8 cellular contexts compared by ENCODE assay signal in genomic region chr5:1792842-1793266, GRCh38. TPM values are rescaled to one million over a fixed set of nuclear protein-coding genes. Genes with fewer than 3 reads are reported as not detected.
DNase-seq lines count a peak whose midpoint lies in the region; ATAC-seq lines count a peak whose summit lies in the region.

No MANE protein-coding gene starts in this region.

- peak; percentile 95 for ATAC-seq in GM18909 (IDR thresholded peaks at IDR 0.05; ENCODE audit: poor library complexity, unreplicated experiment)
- peak; percentile 92 for ATAC-seq in HG03039 (IDR thresholded peaks at IDR 0.05; ENCODE audit: unreplicated experiment)
- peak; percentile 90 for ATAC-seq in activated T-helper 17 cell treated with anti-CD3 and anti-CD28 coated beads, Interleukin-2, amount 50 U/mL, for 72 hours (replicated peaks)
- ATAC-seq in memory B cell (ENCODE audit: low read depth) = peak; percentile 94
- ATAC-seq in stimulated activated naive CD8-positive, alpha-beta T cell treated with anti-CD3 and anti-CD28 coated beads, Interleukin-15, Interleukin-2, amounts not matched to agents 100 U/mL and 50 U/mL, for 24 hours = peak; percentile 92

- peak overlapping the region; percentile 100 for H3K27ac Mint-ChIP-seq in activated T-helper 17 cell treated with anti-CD3 and anti-CD28 coated beads, Interleukin-2, amount 50 U/mL, for 72 hours
- peak overlapping the region; percentile 84 for H3K27ac Mint-ChIP-seq in memory B cell

- H3K27me3 Mint-ChIP-seq in activated T-helper 17 cell treated with anti-CD3 and anti-CD28 coated beads, Interleukin-2, amount 50 U/mL, for 72 hours = no peaks in the 10 kb centered on the region
- peaks cover under 1% of the 10 kb centered on the region for H3K27me3 Mint-ChIP-seq in memory B cell

- H3K36me3 Mint-ChIP-seq in activated T-helper 17 cell treated with anti-CD3 and anti-CD28 coated beads, Interleukin-2, amount 50 U/mL, for 72 hours (ENCODE audit: low read depth) = peaks cover 25% of the 10 kb centered on the region
- H3K36me3 Mint-ChIP-seq in memory B cell = no peaks in the 10 kb centered on the region

- peak overlapping the region; percentile 93 for H3K4me3 Mint-ChIP-seq in activated T-helper 17 cell treated with anti-CD3 and anti-CD28 coated beads, Interleukin-2, amount 50 U/mL, for 72 hours
- peak overlapping the region; percentile 78 for H3K4me3 Mint-ChIP-seq in memory B cell

- DNase-seq in RPMI8226 = peak; percentile 94
- DNase-seq in memory B cell (ENCODE audit: low spot score in 2 of 2) = peak; percentile 22 to 34
- DNase-seq in stimulated activated naive CD8-positive, alpha-beta T cell treated with anti-CD3 and anti-CD28 coated beads, Interleukin-15, Interleukin-2, amounts not matched to agents 100 U/mL and 50 U/mL, for 24 hours = peak; percentile 73
- no peak for DNase-seq in NCI-H345 (lab: John Stamatoyannopoulos, UW)
- no peak for DNase-seq in C1 segment of cervical spinal cord (lab: John Stamatoyannopoulos, UW)

- peaks cover 3% of the 10 kb centered on the region for H3K9me3 Mint-ChIP-seq in activated T-helper 17 cell treated with anti-CD3 and anti-CD28 coated beads, Interleukin-2, amount 50 U/mL, for 72 hours
- H3K9me3 Mint-ChIP-seq in memory B cell = no peaks in the 10 kb centered on the region

- H3K4me1 Mint-ChIP-seq in activated T-helper 17 cell treated with anti-CD3 and anti-CD28 coated beads, Interleukin-2, amount 50 U/mL, for 72 hours = peaks cover 50% of the 10 kb centered on the region
- H3K4me1 Mint-ChIP-seq in memory B cell = peaks cover 24% of the 10 kb centered on the region

RNA-seq across cellular contexts. Expression of gene MRPL36, which starts 6.8 kb away (rescaled TPM):
- 10 to 100 TPM; 50.3 to 74.0 TPM for total RNA-seq in activated T-helper 17 cell treated with anti-CD3 and anti-CD28 coated beads, Interleukin-2, amount 50 U/mL, for 72 hours

RNA-seq across cellular contexts. Expression of gene NDUFS6, which starts 8.4 kb away (rescaled TPM):
- total RNA-seq in activated T-helper 17 cell treated with anti-CD3 and anti-CD28 coated beads, Interleukin-2, amount 50 U/mL, for 72 hours = 10 to 100 TPM; 13.0 to 35.1 TPM

Comparison
In these comparisons a context has a peak if more than half of its experiments do, and no peak if none do; other contexts are left out.
1. DNase-seq: peak in RPMI8226 (single experiment), memory B cell (2 of 2) and stimulated activated naive CD8-positive, alpha-beta T cell treated with anti-CD3 and anti-CD28 coated beads, Interleukin-15, Interleukin-2, amounts not matched to agents 100 U/mL and 50 U/mL, for 24 hours (single experiment); none in NCI-H345 (single experiment) and C1 segment of cervical spinal cord (0 of 14).
2. Peak in every context shown above with its lines, with median percentiles within 50 percentile points of each other: ATAC-seq.